In the genomic region with DNA sequence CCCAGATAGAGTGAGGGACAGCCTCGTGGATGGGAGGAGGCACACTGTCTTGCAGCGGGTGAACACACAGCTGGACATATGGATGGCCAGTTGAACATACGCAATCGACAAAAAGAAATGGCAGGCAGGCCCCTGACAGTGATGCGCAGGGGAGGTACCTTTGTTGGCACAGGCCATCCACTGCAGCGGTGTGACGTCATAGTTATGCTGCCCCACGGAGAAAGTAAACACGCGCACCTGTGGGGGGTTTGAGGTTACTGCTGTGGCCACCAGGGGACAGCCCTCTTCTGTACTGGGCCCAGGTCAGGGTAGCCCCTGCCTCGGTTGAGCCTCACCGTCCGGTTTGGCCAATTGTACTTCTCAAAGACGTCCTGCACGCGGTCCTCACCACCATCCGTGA, we compare ENCODE assay signal across 23 cellular contexts. TPM values are rescaled to one million over a fixed set of nuclear protein-coding genes. Genes with fewer than 3 reads are reported as not detected.
"Had no signal": no experiment of that assay in that cellular context is flagged by ENCODE, and none has a peak within 500 bp of the region (broad histone marks: within the 10 kb centered on the region; RNA-seq: fewer than 3 reads in every experiment).

No MANE protein-coding gene starts in this region.

- H3K27ac ChIP-seq: epithelial cell of prostate, gastrocnemius medialis, lower lobe of right lung, prostate gland, right atrium auricular region, sigmoid colon, testis, tibial nerve, upper lobe of left lung, uterus had no signal

- H3K36me3 ChIP-seq: gastrocnemius medialis, prostate gland, right atrium auricular region, sigmoid colon, tibial nerve, uterus had no signal

- H3K27me3 ChIP-seq: gastrocnemius medialis, right atrium auricular region, testis, tibial nerve, upper lobe of left lung, uterus had no signal

- H3K4me1 Mint-ChIP-seq: stimulated activated memory B cell treated with anti-CD40 and anti-IgM and Interleukin-4, amounts not matched to agents 10 μg/mL and 1 μg/mL and 100 μg/mL, for 72 hours had no signal

- H3K4me1 ChIP-seq: gastrocnemius medialis, lower lobe of right lung, prostate gland, right atrium auricular region, sigmoid colon, upper lobe of left lung, uterus had no signal

- ATAC-seq: esophagus mucosa; gastrocnemius medialis; left ventricle myocardium superior; lower lobe of right lung; naive thymus-derived CD8-positive, alpha-beta T cell; stimulated activated memory B cell treated with anti-CD40 and anti-IgM and Interleukin-4, amounts not matched to agents 10 μg/mL and 1 μg/mL and 100 μg/mL, for 72 hours; stimulated activated naive CD8-positive, alpha-beta T cell treated with anti-CD3 and anti-CD28 coated beads, Interleukin-15, Interleukin-2, amounts not matched to agents 100 U/mL and 50 U/mL, for 24 hours had no signal

- H3K27me3 Mint-ChIP-seq: naive thymus-derived CD8-positive, alpha-beta T cell had no signal

- H3K4me3 ChIP-seq: gastrocnemius medialis, lower lobe of right lung, prostate gland, right atrium auricular region, sigmoid colon, testis, tibial nerve, upper lobe of left lung, uterus had no signal

- DNase-seq: cortex of kidney; foreskin fibroblast; gastrocnemius medialis; head of caudate nucleus; left ventricle myocardium superior; lower lobe of right lung; naive thymus-derived CD8-positive, alpha-beta T cell; nucleus accumbens; sigmoid colon; stimulated activated CD4-positive, alpha-beta T cell treated with anti-CD3 and anti-CD28 coated beads, Interleukin-2, amount 100 ng/mL, for 24 hours; stimulated activated CD4-positive, alpha-beta T cell treated with anti-CD3 and anti-CD28 coated beads, Interleukin-4, amount 100 ng/mL, for 24 hours; stimulated activated naive CD8-positive, alpha-beta T cell treated with anti-CD3 and anti-CD28 coated beads, Interleukin-15, Interleukin-2, amounts not matched to agents 100 U/mL and 50 U/mL, for 24 hours; substantia nigra; testis; upper lobe of left lung; uterus had no signal

- H3K36me3 Mint-ChIP-seq: naive thymus-derived CD8-positive, alpha-beta T cell; stimulated activated memory B cell treated with anti-CD40 and anti-IgM and Interleukin-4, amounts not matched to agents 10 μg/mL and 1 μg/mL and 100 μg/mL, for 72 hours had no signal

- H3K4me3 Mint-ChIP-seq: naive thymus-derived CD8-positive, alpha-beta T cell; stimulated activated memory B cell treated with anti-CD40 and anti-IgM and Interleukin-4, amounts not matched to agents 10 μg/mL and 1 μg/mL and 100 μg/mL, for 72 hours had no signal

- H3K9me3 ChIP-seq: gastrocnemius medialis, lower lobe of right lung, prostate gland, right atrium auricular region, sigmoid colon, testis, tibial nerve, upper lobe of left lung, uterus had no signal

- FAIRE-seq: keratinocyte had no signal

- H3K9me3 Mint-ChIP-seq: naive thymus-derived CD8-positive, alpha-beta T cell; stimulated activated memory B cell treated with anti-CD40 and anti-IgM and Interleukin-4, amounts not matched to agents 10 μg/mL and 1 μg/mL and 100 μg/mL, for 72 hours had no signal

- H3K27ac Mint-ChIP-seq: stimulated activated memory B cell treated with anti-CD40 and anti-IgM and Interleukin-4, amounts not matched to agents 10 μg/mL and 1 μg/mL and 100 μg/mL, for 72 hours had no signal

RNA-seq across cellular contexts. Expression of a gene that starts 33.2 kb away (rescaled TPM):
- polyA plus RNA-seq: naive thymus-derived CD8-positive, alpha-beta T cell had no signal
